ENCODE assay signal across 16 cellular contexts in the genomic region with DNA sequence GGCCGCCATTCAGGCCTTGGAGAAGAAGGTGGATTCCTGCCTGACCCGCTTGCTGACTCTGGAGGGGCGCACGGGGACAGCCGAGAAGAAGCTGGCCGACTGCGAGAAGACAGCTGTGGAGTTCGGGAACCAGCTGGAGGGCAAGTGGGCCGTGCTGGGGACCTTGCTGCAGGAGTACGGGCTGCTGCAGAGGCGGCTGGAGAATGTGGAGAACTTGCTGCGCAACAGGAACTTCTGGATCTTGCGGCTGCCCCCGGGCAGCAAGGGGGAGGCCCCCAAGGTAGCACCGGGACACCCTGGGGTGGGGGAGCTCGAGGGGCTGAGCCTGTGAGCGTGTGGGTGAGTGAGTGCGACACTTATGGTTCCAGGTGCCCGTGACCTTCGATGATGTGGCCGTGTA.
"Had no signal": no experiment of that assay in that cellular context is flagged by ENCODE, and none has a peak within 500 bp of the region (broad histone marks: within the 10 kb centered on the region; RNA-seq: fewer than 3 reads in every experiment).

No MANE protein-coding gene starts in this region.

- H3K27ac Mint-ChIP-seq: endodermal cell, type B pancreatic cell had no signal

- H3K27ac ChIP-seq: coronary artery, foreskin keratinocyte, pancreas had no signal

- H3K9me3 Mint-ChIP-seq: endodermal cell, natural killer cell, neural crest cell, type B pancreatic cell had no signal

- H3K4me3 Mint-ChIP-seq: endodermal cell, natural killer cell, neural crest cell, type B pancreatic cell had no signal

- H3K4me3 ChIP-seq: coronary artery, mucosa of descending colon, pancreas had no signal

- ATAC-seq: foreskin keratinocyte, left colon, mucosa of descending colon, natural killer cell, pancreas, right cardiac atrium had no signal

- H3K36me3 Mint-ChIP-seq: natural killer cell had no signal

- H3K27me3 Mint-ChIP-seq: progenitor cell of endocrine pancreas, type B pancreatic cell had no signal

- DNase-seq: effector CD4-positive, alpha-beta T cell; endodermal cell; erythroblast; foreskin keratinocyte; left colon; mucosa of descending colon; natural killer cell; nucleus accumbens; right cardiac atrium; stimulated activated CD4-positive, alpha-beta T cell treated with anti-CD3 and anti-CD28 coated beads, Interleukin-4, amount 100 ng/mL, for 24 hours; stimulated activated naive CD4-positive, alpha-beta T cell treated with Interleukin-2 at 50 U/mL for 16 hours had no signal

- H3K4me1 ChIP-seq: foreskin keratinocyte had no signal

- H3K4me1 Mint-ChIP-seq: endodermal cell had no signal

- H3K9me3 ChIP-seq: mucosa of descending colon, pancreas had no signal

- H3K27me3 ChIP-seq: foreskin keratinocyte, pancreas had no signal
